ENCODE assay signal across 9 cellular contexts in genomic region chr13:114078501-114079451, GRCh38. TPM values are rescaled to one million over a fixed set of nuclear protein-coding genes. Genes with fewer than 3 reads are reported as not detected.
A peak's percentile ranks its signal among the peaks of the same experiment; 100 is the strongest.
DNase-seq lines count a peak whose midpoint lies in the region; ATAC-seq and TF ChIP-seq lines count a peak whose summit lies in the region.
"Had no signal": no experiment of that assay in that cellular context is flagged by ENCODE, and none has a peak within 500 bp of the region (broad histone marks: within the 10 kb centered on the region; RNA-seq: fewer than 3 reads in every experiment).

No MANE protein-coding gene starts in this region.

- intact Hi-C loops in vagina (cut with DNase I): no loop called here

- H3K4me3 Mint-ChIP-seq in chondrocyte (ENCODE audit: unreplicated experiment): peak overlapping the region; percentile 20

- peaks cover 11% of the 10 kb centered on the region for H3K4me1 ChIP-seq in mesodermal cell (ENCODE audit: control insufficient read depth, insufficient read depth, low read length, poor library complexity, severe bottlenecking)
- peaks cover 34% of the 10 kb centered on the region for H3K4me1 ChIP-seq in vagina

- H3K36me3 ChIP-seq in mesodermal cell (ENCODE audit: control insufficient read depth, insufficient read depth, low read length): peaks cover 60% of the 10 kb centered on the region
- no peaks in the 10 kb centered on the region for H3K36me3 ChIP-seq in vagina

- H3K27ac ChIP-seq in mesodermal cell (ENCODE audit: low read depth, low read length, severe bottlenecking): peak overlapping the region; percentile 10
- H3K27ac ChIP-seq in vagina: peak overlapping the region; percentile 81

- 93 to 95% methylated on average over 31 to 36 of the region's 38 CpGs for WGBS in mesodermal cell (ENCODE audit: insufficient coverage in 2 of 2), 2 experiments

- H3K9me3 ChIP-seq in mesodermal cell (ENCODE audit: control insufficient read depth, low read length) (no peaks in the 10 kb centered on the region), vagina (no peaks in the 10 kb centered on the region)

- H3K27ac Mint-ChIP-seq in chondrocyte (ENCODE audit: unreplicated experiment): peak overlapping the region; percentile 94

- H3K9me3 Mint-ChIP-seq in chondrocyte (ENCODE audit: low read depth): no peaks in the 10 kb centered on the region

- no peak for TF ChIP-seq POLR2A in vagina (IDR thresholded peaks at IDR 0.05)

- H3K27me3 ChIP-seq in vagina: no peaks in the 10 kb centered on the region

- peak; percentile 64 for DNase-seq in activated effector memory CD4-positive, alpha-beta T cell treated with anti-CD3 and anti-CD28 coated beads, Interleukin-2, amount 50 U/mL, for 16 hours
- no peak for DNase-seq in activated effector memory CD4-positive, alpha-beta T cell treated with Interleukin-2 at 50 U/mL for 16 hours
- DNase-seq in chondrocyte (ENCODE audit: low spot score) (peak; percentile 94), vagina (ENCODE audit: extremely low spot score in 2 of 2) (no peak), NCI-H345 (lab: John Stamatoyannopoulos, UW) (no peak), NCI-H187 (lab: John Stamatoyannopoulos, UW) (no peak)
- DNase-seq: activated CD4-positive, alpha-beta T cell treated with anti-CD3 and anti-CD28 coated beads for 48 hours had no signal

- no peak for TF ChIP-seq CTCF in chondrocyte (IDR thresholded peaks at IDR 0.05)
- TF ChIP-seq CTCF in vagina (IDR thresholded peaks at IDR 0.05): no peak

- H3K27me3 Mint-ChIP-seq in chondrocyte (ENCODE audit: low read depth): no peaks in the 10 kb centered on the region

- H3K4me3 ChIP-seq in mesodermal cell (ENCODE audit: extremely low read depth, insufficient read depth, low read length, poor library complexity, severe bottlenecking) (no peak overlapping the region), vagina (peak overlapping the region in 1 of 2 donors; percentile 21)

- peaks cover 5% of the 10 kb centered on the region for H3K36me3 Mint-ChIP-seq in chondrocyte (ENCODE audit: low read depth)

- H3K4me1 Mint-ChIP-seq in chondrocyte (ENCODE audit: low read depth): peaks cover 30% of the 10 kb centered on the region

- ATAC-seq in HG03432 (IDR thresholded peaks at IDR 0.05; ENCODE audit: unreplicated experiment): no peak

RNA-seq across cellular contexts. Expression of gene RASA3, which starts 53.6 kb away (rescaled TPM):
- total RNA-seq in chondrocyte (29.9 to 40.0 TPM (median 31.2 TPM) in 3 replicates), vagina (19.6 TPM)
- polyA plus RNA-seq in mesodermal cell (2013, experiment 1 of 2): 52.2 TPM
- 45.1 TPM for polyA plus RNA-seq in mesodermal cell (2013, experiment 2 of 2)

Comparison
In these comparisons a context has a peak if more than half of its experiments do, and no peak if none do; other contexts are left out.
1. DNase-seq: peak in activated effector memory CD4-positive, alpha-beta T cell treated with anti-CD3 and anti-CD28 coated beads, Interleukin-2, amount 50 U/mL, for 16 hours (single experiment) and chondrocyte (single experiment); none in activated effector memory CD4-positive, alpha-beta T cell treated with Interleukin-2 at 50 U/mL for 16 hours (single experiment), vagina (0 of 2), NCI-H345 (single experiment) and NCI-H187 (0 of 2).